Comparison of ENCODE assay signal across 26 cellular contexts in genomic region chr7:39582536-39582935, GRCh38.
"Had no signal": no experiment of that assay in that cellular context is flagged by ENCODE, and none has a peak within 500 bp of the region (broad histone marks: within the 10 kb centered on the region; RNA-seq: fewer than 3 reads in every experiment).

No MANE protein-coding gene starts in this region.

- H3K27ac Mint-ChIP-seq: activated naive CD4-positive, alpha-beta T cell treated with anti-CD3 and anti-CD28 coated beads for 36 hours; activated naive CD8-positive, alpha-beta T cell treated with anti-CD3 and anti-CD28 coated beads, Interleukin-2, amount 10 ng/mL, durations not matched to agents 7 days and 5 days; immature natural killer cell; stimulated activated effector memory CD8-positive, alpha-beta T cell treated with anti-CD3 and anti-CD28 coated beads, Interleukin-12 subunit alpha, Interleukin-12 subunit beta, amount 100 ng/mL, for 72 hours had no signal

- DNase-seq: activated CD4-positive, alpha-beta T cell treated with anti-CD3 and anti-CD28 coated beads for 1 hour; activated CD4-positive, alpha-beta T cell treated with anti-CD3 and anti-CD28 coated beads, Interleukin-2, amount 50 U/mL, for 4 hours; activated effector memory CD4-positive, alpha-beta T cell treated with anti-CD3 and anti-CD28 coated beads, Interleukin-2, amount 50 U/mL, for 16 hours; activated naive CD4-positive, alpha-beta T cell treated with anti-CD3 and anti-CD28 coated beads for 36 hours; activated naive CD8-positive, alpha-beta T cell treated with anti-CD3 and anti-CD28 coated beads, Interleukin-2, amount 10 ng/mL, durations not matched to agents 7 days and 5 days; brain microvascular endothelial cell; dorsolateral prefrontal cortex; effector memory CD4-positive, alpha-beta T cell; head of caudate nucleus; hippocampal formation; immature natural killer cell; left ventricle myocardium inferior; occipital lobe; psoas muscle; sigmoid colon; small intestine; stimulated activated CD4-positive, alpha-beta T cell treated with anti-CD3 and anti-CD28 coated beads, Interleukin-4, amount 100 ng/mL, for 24 hours; stomach; T-helper 17 cell; thyroid gland; upper lobe of left lung had no signal

- H3K4me1 ChIP-seq: gastroesophageal sphincter, parathyroid adenoma, psoas muscle, sigmoid colon, stomach, thyroid gland, vagina had no signal

- ATAC-seq: gastroesophageal sphincter; psoas muscle; stimulated activated effector memory CD8-positive, alpha-beta T cell treated with anti-CD3 and anti-CD28 coated beads, Interleukin-12 subunit alpha, Interleukin-12 subunit beta, amount 100 ng/mL, for 72 hours; T-helper 17 cell had no signal

- H3K4me3 Mint-ChIP-seq: activated naive CD4-positive, alpha-beta T cell treated with anti-CD3 and anti-CD28 coated beads for 36 hours; activated naive CD8-positive, alpha-beta T cell treated with anti-CD3 and anti-CD28 coated beads, Interleukin-2, amount 10 ng/mL, durations not matched to agents 7 days and 5 days; immature natural killer cell; stimulated activated effector memory CD8-positive, alpha-beta T cell treated with anti-CD3 and anti-CD28 coated beads, Interleukin-12 subunit alpha, Interleukin-12 subunit beta, amount 100 ng/mL, for 72 hours; T-helper 17 cell had no signal

- H3K9ac ChIP-seq: parathyroid adenoma had no signal

- H3K27me3 ChIP-seq: brain microvascular endothelial cell, dorsolateral prefrontal cortex, gastroesophageal sphincter, sigmoid colon, stomach, thyroid gland, upper lobe of left lung, vagina had no signal

- H3K27me3 Mint-ChIP-seq: activated naive CD8-positive, alpha-beta T cell treated with anti-CD3 and anti-CD28 coated beads, Interleukin-2, amount 10 ng/mL, durations not matched to agents 7 days and 5 days; T-helper 17 cell had no signal

- H3K27ac ChIP-seq: brain microvascular endothelial cell, coronary artery, dorsolateral prefrontal cortex, gastroesophageal sphincter, left ventricle myocardium inferior, parathyroid adenoma, psoas muscle, sigmoid colon, stomach, thyroid gland, upper lobe of left lung, vagina had no signal

- H3K9me3 Mint-ChIP-seq: activated naive CD4-positive, alpha-beta T cell treated with anti-CD3 and anti-CD28 coated beads for 36 hours; activated naive CD8-positive, alpha-beta T cell treated with anti-CD3 and anti-CD28 coated beads, Interleukin-2, amount 10 ng/mL, durations not matched to agents 7 days and 5 days; immature natural killer cell; stimulated activated effector memory CD8-positive, alpha-beta T cell treated with anti-CD3 and anti-CD28 coated beads, Interleukin-12 subunit alpha, Interleukin-12 subunit beta, amount 100 ng/mL, for 72 hours had no signal

- H3K9me3 ChIP-seq: gastroesophageal sphincter, left ventricle myocardium inferior, psoas muscle, sigmoid colon, stomach, thyroid gland, upper lobe of left lung, vagina had no signal

- H3K79me2 ChIP-seq: parathyroid adenoma had no signal

- H3K36me3 Mint-ChIP-seq: activated naive CD8-positive, alpha-beta T cell treated with anti-CD3 and anti-CD28 coated beads, Interleukin-2, amount 10 ng/mL, durations not matched to agents 7 days and 5 days; stimulated activated effector memory CD8-positive, alpha-beta T cell treated with anti-CD3 and anti-CD28 coated beads, Interleukin-12 subunit alpha, Interleukin-12 subunit beta, amount 100 ng/mL, for 72 hours had no signal

- H2AFZ ChIP-seq: parathyroid adenoma had no signal

- H3K4me1 Mint-ChIP-seq: immature natural killer cell had no signal

- H3K4me3 ChIP-seq: coronary artery, dorsolateral prefrontal cortex, gastroesophageal sphincter, left ventricle myocardium inferior, psoas muscle, sigmoid colon, stomach, thyroid gland, upper lobe of left lung, vagina had no signal

- H3K36me3 ChIP-seq: brain microvascular endothelial cell, thyroid gland, vagina had no signal
